Comparison of ENCODE assay signal across 24 cellular contexts in the genomic region with DNA sequence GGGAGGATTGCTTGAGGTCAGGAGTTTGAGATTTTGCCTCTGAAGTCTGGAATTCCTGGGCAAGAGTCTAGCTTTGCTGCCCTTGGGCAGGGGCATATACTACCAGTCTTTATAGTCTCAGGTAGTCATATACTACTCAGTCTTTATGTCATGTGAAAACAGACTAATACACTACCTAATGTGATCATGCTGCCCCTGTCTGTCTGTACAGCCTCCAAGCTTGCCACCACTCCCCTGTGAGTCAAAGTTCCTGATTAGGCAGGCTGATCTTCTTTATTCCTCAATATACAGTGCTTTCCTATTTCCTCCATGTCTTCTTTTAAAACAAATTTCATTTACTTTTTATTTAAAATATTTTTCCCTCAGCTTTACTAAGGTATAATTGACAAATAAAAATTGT.
"Had no signal": no experiment of that assay in that cellular context is flagged by ENCODE, and none has a peak within 500 bp of the region (broad histone marks: within the 10 kb centered on the region; RNA-seq: fewer than 3 reads in every experiment).

No MANE protein-coding gene starts in this region.

- H3K27me3 ChIP-seq: dorsolateral prefrontal cortex, esophagus muscularis mucosa, gastrocnemius medialis, left lung had no signal

- H3K36me3 ChIP-seq: esophagus muscularis mucosa, gastrocnemius medialis, heart right ventricle, left lung, lower lobe of right lung had no signal

- ATAC-seq: gastrocnemius medialis; heart right ventricle; left cardiac atrium; left lung; left ventricle myocardium superior; lower lobe of right lung; naive thymus-derived CD4-positive, alpha-beta T cell had no signal

- H3K27ac ChIP-seq: coronary artery, dorsolateral prefrontal cortex, epithelial cell of prostate, esophagus muscularis mucosa, gastrocnemius medialis, heart right ventricle, left lung, lower lobe of right lung had no signal

- FAIRE-seq: endothelial cell of umbilical vein, islet of Langerhans, keratinocyte had no signal

- H3K4me3 ChIP-seq: coronary artery, dorsolateral prefrontal cortex, esophagus muscularis mucosa, gastrocnemius medialis, heart right ventricle, left lung, lower lobe of right lung had no signal

- DNase-seq: dermis blood vessel endothelial cell; dorsolateral prefrontal cortex; effector CD4-positive, alpha-beta T cell; effector memory CD4-positive, alpha-beta T cell; erythroblast; foreskin melanocyte; gastrocnemius medialis; glutamatergic neuron; head of caudate nucleus; heart right ventricle; hippocampal formation; left cardiac atrium; left lung; left ventricle myocardium superior; lower lobe of right lung; mesenchymal stem cell; midbrain; naive thymus-derived CD4-positive, alpha-beta T cell had no signal

- H3K4me1 ChIP-seq: esophagus muscularis mucosa, heart right ventricle, left lung, lower lobe of right lung had no signal
